ENCODE assay signal across 20 cellular contexts in the genomic region with DNA sequence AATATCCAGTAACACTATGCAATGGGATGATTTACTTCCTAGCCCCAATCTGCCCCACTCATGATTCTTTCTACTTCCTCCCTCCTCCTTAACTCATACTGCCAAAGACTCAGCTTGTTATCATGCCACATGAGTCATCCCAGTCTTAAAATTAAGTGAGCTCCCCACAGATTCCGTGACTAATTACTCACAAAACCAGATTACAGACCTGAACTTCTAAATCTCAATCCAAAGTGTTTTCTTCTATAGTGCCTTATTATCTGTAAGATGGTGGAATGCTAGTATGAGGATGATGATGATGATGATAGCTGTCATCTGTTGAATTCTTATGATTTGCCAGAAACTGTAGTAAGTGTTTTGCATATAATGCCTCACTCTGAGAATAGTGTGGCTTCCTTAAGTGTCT. TPM values are rescaled to one million over a fixed set of nuclear protein-coding genes. Genes with fewer than 3 reads are reported as not detected.
DNase-seq lines count a peak whose midpoint lies in the region; ATAC-seq and TF ChIP-seq lines count a peak whose summit lies in the region.
"Had no signal": no experiment of that assay in that cellular context is flagged by ENCODE, and none has a peak within 500 bp of the region (broad histone marks: within the 10 kb centered on the region; RNA-seq: fewer than 3 reads in every experiment).

No MANE protein-coding gene starts in this region.

- H4K20me1 ChIP-seq in mammary epithelial cell (ENCODE audit: insufficient read depth, low read length), result no peaks in the 10 kb centered on the region

- H2BK120ac ChIP-seq in mesenchymal stem cell (ENCODE audit: low read depth, low read length), result no peak overlapping the region

- H4K91ac ChIP-seq in mesenchymal stem cell (ENCODE audit: low read length), result no peak overlapping the region

- no peak overlapping the region for H3K27ac ChIP-seq in mammary epithelial cell (ENCODE audit: insufficient read depth, low read depth, low read length)
- no peak overlapping the region for H3K27ac ChIP-seq in mesenchymal stem cell (ENCODE audit: low read length, poor library complexity, severe bottlenecking)
- no peak overlapping the region for H3K27ac ChIP-seq in spleen
- H3K27ac ChIP-seq: Peyer's patch had no signal

- TF ChIP-seq POLR2A in spleen (IDR thresholded peaks at IDR 0.05), result no peak

- H3K23ac ChIP-seq in mesenchymal stem cell (ENCODE audit: low read length in 2 of 2), result no peak overlapping the region

- H3K4me1 Mint-ChIP-seq in activated CD8-positive, alpha-beta T cell treated with anti-CD3 and anti-CD28 coated beads for 36 hours (ENCODE audit: low read depth), result peaks cover 6% of the 10 kb centered on the region
- no peaks in the 10 kb centered on the region for H3K4me1 Mint-ChIP-seq in activated CD8-positive, alpha-beta T cell treated with anti-CD3 and anti-CD28 coated beads, Interleukin-2, amount 10 ng/mL, durations not matched to agents 7 days and 5 days (ENCODE audit: low read depth)
- H3K4me1 Mint-ChIP-seq: T-helper 17 cell had no signal

- ATAC-seq in activated CD8-positive, alpha-beta T cell treated with anti-CD3 and anti-CD28 coated beads for 36 hours, result peak; percentile 60
- no peak for ATAC-seq in activated CD8-positive, alpha-beta T cell treated with anti-CD3 and anti-CD28 coated beads, Interleukin-2, amount 10 ng/mL, durations not matched to agents 7 days and 5 days
- ATAC-seq: mucosa of descending colon, T-helper 17 cell had no signal

- H3K79me2 ChIP-seq in mammary epithelial cell (ENCODE audit: insufficient read depth, low read length), result no peaks in the 10 kb centered on the region

- no peaks in the 10 kb centered on the region for H3K27me3 ChIP-seq in mammary epithelial cell (ENCODE audit: insufficient read depth, low read length)
- H3K27me3 ChIP-seq in mesenchymal stem cell (ENCODE audit: control insufficient read depth in 1 of 2, insufficient read depth in 1 of 2, low read length in 2 of 2), result peaks cover 0 to 4% of the 10 kb centered on the region in 2 experiments
- peaks cover 0 to 4% (median 0%) of the 10 kb centered on the region in 7 donors for H3K27me3 ChIP-seq in spleen (replicated peaks in 1 of 7)
- H3K27me3 ChIP-seq: Peyer's patch had no signal

- dilution Hi-C loops in mammary epithelial cell (cut with HindIII; ENCODE audit: low sequenced_read_pairs), result no loop called here

- H3K9me3 ChIP-seq in mammary epithelial cell (replicated peaks; ENCODE audit: insufficient read depth, low read length) (no peaks in the 10 kb centered on the region), mesenchymal stem cell (ENCODE audit: control insufficient read depth, low read length) (no peaks in the 10 kb centered on the region), spleen (no peaks in the 10 kb centered on the region)
- H3K9me3 ChIP-seq: mucosa of descending colon, Peyer's patch had no signal

- H3K4me2 ChIP-seq in mammary epithelial cell (ENCODE audit: insufficient read depth, low read depth, low read length), result no peak overlapping the region
- no peak overlapping the region for H3K4me2 ChIP-seq in mesenchymal stem cell (ENCODE audit: low read length, poor library complexity, severe bottlenecking)
- H3K4me2 ChIP-seq: smooth muscle cell had no signal

- H2BK12ac ChIP-seq in mesenchymal stem cell (ENCODE audit: low read length in 2 of 2), result no peak overlapping the region

- H3K4me1 ChIP-seq in mammary epithelial cell (ENCODE audit: insufficient read depth, low read length) (no peaks in the 10 kb centered on the region), mesenchymal stem cell (ENCODE audit: control insufficient read depth, insufficient read depth, low read depth, low read length) (no peaks in the 10 kb centered on the region), spleen (no peaks in the 10 kb centered on the region)
- H3K4me1 ChIP-seq: Peyer's patch had no signal

- no peak overlapping the region for H3K4ac ChIP-seq in mesenchymal stem cell (ENCODE audit: low read depth in 1 of 2, low read length in 2 of 2)

- in situ Hi-C loops in mammary epithelial cell (cut with MboI; ENCODE audit: low sequenced_read_pairs in 2 of 2), result no loop called here

- H2BK15ac ChIP-seq in mesenchymal stem cell (ENCODE audit: low read depth, poor library complexity, severe bottlenecking), result no peak overlapping the region

- H3K9ac ChIP-seq in mammary epithelial cell (ENCODE audit: insufficient read depth, low read length) (no peak overlapping the region), mesenchymal stem cell (ENCODE audit: low read length) (no peak overlapping the region)

- no peak for DNase-seq in activated CD8-positive, alpha-beta T cell treated with anti-CD3 and anti-CD28 coated beads for 36 hours
- no peak for DNase-seq in activated CD8-positive, alpha-beta T cell treated with anti-CD3 and anti-CD28 coated beads, Interleukin-2, amount 10 ng/mL, durations not matched to agents 7 days and 5 days
- DNase-seq in NCI-H226 (peak; percentile 28), mammary epithelial cell (peak; percentile 50), mesenchymal stem cell (peak; percentile 62), NCI-H1417 (lab: John Stamatoyannopoulos, UW) (no peak), spleen (no peak), C1 segment of cervical spinal cord (lab: John Stamatoyannopoulos, UW) (no peak)
- DNase-seq: ACHN; activated CD4-positive, alpha-beta T cell treated with anti-CD3 and anti-CD28 coated beads, Interleukin-2, amount 50 U/mL, for 1 hour; activated effector memory CD4-positive, alpha-beta T cell treated with anti-CD3 and anti-CD28 coated beads, Interleukin-2, amount 50 U/mL, for 16 hours; central memory CD4-positive, alpha-beta T cell; endodermal cell; H7; mucosa of descending colon; NCI-H446; Peyer's patch; T-helper 17 cell had no signal

- H3K27me3 Mint-ChIP-seq in activated CD8-positive, alpha-beta T cell treated with anti-CD3 and anti-CD28 coated beads for 36 hours, result peaks cover 2% of the 10 kb centered on the region
- peaks cover 5% of the 10 kb centered on the region for H3K27me3 Mint-ChIP-seq in activated CD8-positive, alpha-beta T cell treated with anti-CD3 and anti-CD28 coated beads, Interleukin-2, amount 10 ng/mL, durations not matched to agents 7 days and 5 days (ENCODE audit: low read depth)
- H3K27me3 Mint-ChIP-seq: T-helper 17 cell had no signal

- no peak overlapping the region for H3K4me3 Mint-ChIP-seq in activated CD8-positive, alpha-beta T cell treated with anti-CD3 and anti-CD28 coated beads for 36 hours
- no peak overlapping the region for H3K4me3 Mint-ChIP-seq in activated CD8-positive, alpha-beta T cell treated with anti-CD3 and anti-CD28 coated beads, Interleukin-2, amount 10 ng/mL, durations not matched to agents 7 days and 5 days
- H3K4me3 Mint-ChIP-seq: endodermal cell, T-helper 17 cell had no signal

- no peaks in the 10 kb centered on the region for H3K36me3 Mint-ChIP-seq in activated CD8-positive, alpha-beta T cell treated with anti-CD3 and anti-CD28 coated beads for 36 hours (ENCODE audit: low read depth)
- H3K36me3 Mint-ChIP-seq in activated CD8-positive, alpha-beta T cell treated with anti-CD3 and anti-CD28 coated beads, Interleukin-2, amount 10 ng/mL, durations not matched to agents 7 days and 5 days (ENCODE audit: low read depth), result no peaks in the 10 kb centered on the region

- no peak overlapping the region for H3K14ac ChIP-seq in mesenchymal stem cell (ENCODE audit: low read length in 2 of 2)

- H2AFZ ChIP-seq in mammary epithelial cell (ENCODE audit: low read depth, low read length) (no peak overlapping the region), mesenchymal stem cell (ENCODE audit: low read depth, low read length) (no peak overlapping the region)

- POLR2A ChIA-PET in activated CD8-positive, alpha-beta T cell treated with anti-CD3 and anti-CD28 coated beads for 36 hours (lab: Charles Lee), result no interaction called here
- POLR2A ChIA-PET in activated CD8-positive, alpha-beta T cell treated with anti-CD3 and anti-CD28 coated beads, Interleukin-2, amount 10 ng/mL, durations not matched to agents 7 days and 5 days (lab: Charles Lee), result no interaction called here

- H3K9me3 Mint-ChIP-seq in activated CD8-positive, alpha-beta T cell treated with anti-CD3 and anti-CD28 coated beads for 36 hours, result no peaks in the 10 kb centered on the region
- no peaks in the 10 kb centered on the region for H3K9me3 Mint-ChIP-seq in activated CD8-positive, alpha-beta T cell treated with anti-CD3 and anti-CD28 coated beads, Interleukin-2, amount 10 ng/mL, durations not matched to agents 7 days and 5 days (ENCODE audit: insufficient read depth)
- H3K9me3 Mint-ChIP-seq: endodermal cell had no signal

- H3K18ac ChIP-seq in mesenchymal stem cell (ENCODE audit: low read depth in 1 of 2, low read length in 2 of 2), result no peak overlapping the region

- H3K4me3 ChIP-seq in mammary epithelial cell (replicated peaks in 1 of 3; ENCODE audit: insufficient read depth in 1 of 3, low read depth in 2 of 3, low read length in 3 of 3) (no peak overlapping the region), mesenchymal stem cell (ENCODE audit: insufficient read depth in 1 of 2, low read depth in 1 of 2, low read length in 2 of 2) (no peak overlapping the region), spleen (no peak overlapping the region)
- H3K4me3 ChIP-seq: mucosa of descending colon, Peyer's patch, smooth muscle cell had no signal

- H3K79me1 ChIP-seq in mesenchymal stem cell (replicated peaks; ENCODE audit: low read length, poor library complexity, severe bottlenecking), result no peaks in the 10 kb centered on the region

- TF ChIP-seq CTCF in activated CD8-positive, alpha-beta T cell treated with anti-CD3 and anti-CD28 coated beads for 36 hours (IDR thresholded peaks at IDR 0.05), result no peak
- TF ChIP-seq CTCF in mammary epithelial cell (conservative IDR thresholded peaks at IDR 0.05 in 1 of 2, IDR thresholded peaks at IDR 0.05 in 1 of 2; ENCODE audit: extremely low read depth in 1 of 2, insufficient read depth in 1 of 2, low read depth in 1 of 2, low read length in 2 of 2) (no peak), spleen (IDR thresholded peaks at IDR 0.05 in 8 of 11, conservative IDR thresholded peaks at IDR 0.05 in 3 of 11) (no peak)

- WGBS in mammary epithelial cell (ENCODE audit: low coverage, missing lambda C conversion rate), result 0% methylated on average over 1 of the region's 1 CpG
- 0% methylated on average over 1 of the region's 1 CpG for WGBS in mesenchymal stem cell
- WGBS in spleen, 5 donors, result 46 to 95% (median 77%) methylated on average over 1 of the region's 1 CpG

- no peak overlapping the region for H2BK5ac ChIP-seq in mesenchymal stem cell (ENCODE audit: low read depth, low read length, poor library complexity, severe bottlenecking)

- H4K8ac ChIP-seq in mesenchymal stem cell (ENCODE audit: low read length), result no peak overlapping the region

- intact Hi-C loops in activated CD8-positive, alpha-beta T cell treated with anti-CD3 and anti-CD28 coated beads for 36 hours (cut with micrococcal nuclease), result no loop called here
- intact Hi-C loops in mammary epithelial cell (cut with micrococcal nuclease) (no loop called here), spleen (cut with DNase I; ENCODE audit: low total_unique reads) (no loop called here)

- H3K36me3 ChIP-seq in mammary epithelial cell (ENCODE audit: insufficient read depth, low read length), result no peaks in the 10 kb centered on the region
- no peaks in the 10 kb centered on the region for H3K36me3 ChIP-seq in mesenchymal stem cell (ENCODE audit: control insufficient read depth in 1 of 2, insufficient read depth in 2 of 2, low read depth in 1 of 2, low read length in 2 of 2)
- no peaks in the 10 kb centered on the region for H3K36me3 ChIP-seq in spleen
- H3K36me3 ChIP-seq: Peyer's patch had no signal

- no peak overlapping the region for H3K27ac Mint-ChIP-seq in activated CD8-positive, alpha-beta T cell treated with anti-CD3 and anti-CD28 coated beads for 36 hours
- H3K27ac Mint-ChIP-seq in activated CD8-positive, alpha-beta T cell treated with anti-CD3 and anti-CD28 coated beads, Interleukin-2, amount 10 ng/mL, durations not matched to agents 7 days and 5 days, result no peak overlapping the region
- H3K27ac Mint-ChIP-seq: endodermal cell, T-helper 17 cell had no signal

- H2AK5ac ChIP-seq in mesenchymal stem cell (ENCODE audit: low read length, severe bottlenecking), result no peak overlapping the region

- CTCF ChIA-PET in activated CD8-positive, alpha-beta T cell treated with anti-CD3 and anti-CD28 coated beads for 36 hours (lab: Charles Lee), result interaction anchor here (1.7 kb wide), 1 partner anchor 14 kb away, joined by 3 read pairs; no protein-coding TSS in a partner anchor
- CTCF ChIA-PET in activated CD8-positive, alpha-beta T cell treated with anti-CD3 and anti-CD28 coated beads, Interleukin-2, amount 10 ng/mL, durations not matched to agents 7 days and 5 days (lab: Charles Lee), result no interaction called here
- CTCF ChIA-PET in mammary epithelial cell (lab: Charles Lee; ENCODE audit: low non-redundant PET), result interaction anchor here (0.7 kb wide), 1 partner anchor 54 kb away, joined by 3 read pairs; no protein-coding TSS in a partner anchor

- no TSS peak for BruUV-seq in mammary epithelial cell (replicated peaks; lab: Mats Ljungman, UMichigan)

RNA-seq across cellular contexts. Expression of a gene that starts 27.7 kb away (rescaled TPM):
- total RNA-seq in activated CD8-positive, alpha-beta T cell treated with anti-CD3 and anti-CD28 coated beads for 36 hours, result under 1 TPM; 0.58 to 0.63 TPM
- under 1 TPM; 0.31 to 0.71 TPM for total RNA-seq in activated CD8-positive, alpha-beta T cell treated with anti-CD3 and anti-CD28 coated beads, Interleukin-2, amount 10 ng/mL, durations not matched to agents 7 days and 5 days
- under 1 TPM in 1 of 2 donors, not detected in 1; 0.33 TPM for total RNA-seq in mammary epithelial cell
- polyA plus RNA-seq in mammary epithelial cell, result 0.05 TPM
- polyA minus RNA-seq in mammary epithelial cell, result not detected
- polyA plus RNA-seq in mesenchymal stem cell (2013, experiment 1 of 2), result 7.5 TPM
- 7.3 TPM for polyA plus RNA-seq in mesenchymal stem cell (2013, experiment 2 of 2)
- total RNA-seq in spleen, result 1 to 10 TPM in 5 of 7 donors, under 1 TPM in 2; 0.85 to 3.3 (median 1.6) TPM
- 1 to 10 TPM in 2 of 3 donors, under 1 TPM in 1; 0.41 to 1.5 (median 1.5) TPM for polyA plus RNA-seq in spleen
- total RNA-seq: osteoblast had no signal

Comparison
In these comparisons a context has a peak if more than half of its experiments do, and no peak if none do; other contexts are left out.
1. DNase-seq: peak in NCI-H226 (single experiment), mammary epithelial cell (single experiment) and mesenchymal stem cell (single experiment); none in activated CD8-positive, alpha-beta T cell treated with anti-CD3 and anti-CD28 coated beads for 36 hours (single experiment), activated CD8-positive, alpha-beta T cell treated with anti-CD3 and anti-CD28 coated beads, Interleukin-2, amount 10 ng/mL, durations not matched to agents 7 days and 5 days (single experiment), NCI-H1417 (0 of 3), spleen (single experiment) and C1 segment of cervical spinal cord (0 of 14).